In the genomic region with DNA sequence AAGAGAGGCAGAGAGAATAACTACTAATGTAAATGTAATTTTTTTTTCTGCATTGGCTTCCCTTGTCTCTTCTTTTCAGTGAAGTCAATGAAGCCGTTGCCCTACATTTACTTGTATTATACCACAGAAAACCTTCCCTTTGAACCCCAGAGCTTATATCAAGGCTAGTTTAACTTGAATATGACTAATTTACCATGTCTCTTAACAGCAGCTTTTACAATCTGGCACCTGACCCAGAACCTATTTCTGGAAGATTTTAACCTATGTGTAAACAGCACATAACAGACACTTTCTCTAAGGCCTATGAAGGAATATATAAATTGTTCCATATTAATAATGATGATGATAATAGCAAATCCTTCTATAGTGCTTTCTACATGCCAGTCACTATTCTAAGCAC, we compare ENCODE assay signal across 28 cellular contexts.
"Had no signal": no experiment of that assay in that cellular context is flagged by ENCODE, and none has a peak within 500 bp of the region (broad histone marks: within the 10 kb centered on the region; RNA-seq: fewer than 3 reads in every experiment).

No MANE protein-coding gene starts in this region.

- H3K4me1 ChIP-seq: pancreas, psoas muscle, right lobe of liver, sigmoid colon, stomach, thyroid gland, tibial nerve, upper lobe of right lung, uterus had no signal

- H3K9me3 ChIP-seq: neutrophil, pancreas, psoas muscle, right lobe of liver, sigmoid colon, thoracic aorta, thyroid gland, tibial nerve, upper lobe of right lung, uterus had no signal

- H3K4me1 Mint-ChIP-seq: naive thymus-derived CD4-positive, alpha-beta T cell; natural killer cell; nephron; stimulated activated effector memory CD8-positive, alpha-beta T cell treated with anti-CD3 and anti-CD28 coated beads, Interleukin-12 subunit alpha, Interleukin-12 subunit beta, amount 100 ng/mL, for 72 hours; stimulated activated naive B cell treated with anti-CD40 and anti-IgM and Interleukin-4, amounts not matched to agents 10 μg/mL and 1 μg/mL and 100 μg/mL, for 72 hours had no signal

- H3K4me3 Mint-ChIP-seq: naive thymus-derived CD4-positive, alpha-beta T cell; natural killer cell; nephron; neural crest cell; stimulated activated effector memory CD8-positive, alpha-beta T cell treated with anti-CD3 and anti-CD28 coated beads, Interleukin-12 subunit alpha, Interleukin-12 subunit beta, amount 100 ng/mL, for 72 hours; stimulated activated naive B cell treated with anti-CD40 and anti-IgM and Interleukin-4, amounts not matched to agents 10 μg/mL and 1 μg/mL and 100 μg/mL, for 72 hours; stimulated activated naive CD8-positive, alpha-beta T cell treated with anti-CD3 and anti-CD28 coated beads, Interleukin-15, Interleukin-2, amounts not matched to agents 100 ng/mL and 50 ng/mL, for 24 hours; type B pancreatic cell had no signal

- ATAC-seq: naive thymus-derived CD4-positive, alpha-beta T cell; natural killer cell; pancreas; psoas muscle; right cardiac atrium; right lobe of liver; stimulated activated effector memory CD8-positive, alpha-beta T cell treated with anti-CD3 and anti-CD28 coated beads, Interleukin-12 subunit alpha, Interleukin-12 subunit beta, amount 100 ng/mL, for 72 hours; stimulated activated naive B cell treated with anti-CD40 and anti-IgM and Interleukin-4, amounts not matched to agents 10 μg/mL and 1 μg/mL and 100 μg/mL, for 72 hours; upper lobe of right lung had no signal

- H3K4me3 ChIP-seq: pancreas, psoas muscle, right lobe of liver, sigmoid colon, stomach, thoracic aorta, thyroid gland, tibial nerve, upper lobe of right lung, uterus had no signal

- H3K36me3 Mint-ChIP-seq: naive thymus-derived CD4-positive, alpha-beta T cell; natural killer cell; stimulated activated effector memory CD8-positive, alpha-beta T cell treated with anti-CD3 and anti-CD28 coated beads, Interleukin-12 subunit alpha, Interleukin-12 subunit beta, amount 100 ng/mL, for 72 hours; stimulated activated naive B cell treated with anti-CD40 and anti-IgM and Interleukin-4, amounts not matched to agents 10 μg/mL and 1 μg/mL and 100 μg/mL, for 72 hours; type B pancreatic cell had no signal

- H3K27me3 Mint-ChIP-seq: naive thymus-derived CD4-positive, alpha-beta T cell; stimulated activated naive B cell treated with anti-CD40 and anti-IgM and Interleukin-4, amounts not matched to agents 10 μg/mL and 1 μg/mL and 100 μg/mL, for 72 hours; stimulated activated naive CD8-positive, alpha-beta T cell treated with anti-CD3 and anti-CD28 coated beads, Interleukin-15, Interleukin-2, amounts not matched to agents 100 ng/mL and 50 ng/mL, for 24 hours had no signal

- H3K36me3 ChIP-seq: neutrophil, pancreas, right lobe of liver, sigmoid colon, stomach, thoracic aorta, thyroid gland, tibial nerve, upper lobe of right lung, uterus had no signal

- H3K27me3 ChIP-seq: neutrophil, pancreas, right lobe of liver, sigmoid colon, stomach, thyroid gland, tibial nerve, upper lobe of right lung, uterus had no signal

- DNase-seq: naive thymus-derived CD4-positive, alpha-beta T cell; natural killer cell; nucleus accumbens; pancreas; psoas muscle; right cardiac atrium; right lobe of liver; sigmoid colon; small intestine; stimulated activated CD4-positive, alpha-beta T cell treated with anti-CD3 and anti-CD28 coated beads, Interleukin-15, amount 100 ng/mL, for 24 hours; stimulated activated CD4-positive, alpha-beta T cell treated with anti-CD3 and anti-CD28 coated beads, Interleukin-2, amount 100 ng/mL, for 24 hours; stimulated activated CD4-positive, alpha-beta T cell treated with anti-CD3 and anti-CD28 coated beads, Interleukin-2, amount 100 ng/mL, for 48 hours; stimulated activated CD4-positive, alpha-beta T cell treated with anti-CD3 and anti-CD28 coated beads, Interleukin-4, amount 100 ng/mL, for 24 hours; stimulated activated naive B cell treated with anti-CD40 and anti-IgM and Interleukin-4, amounts not matched to agents 10 μg/mL and 1 μg/mL and 100 μg/mL, for 72 hours; stimulated activated naive CD4-positive, alpha-beta T cell treated with Interleukin-2 at 50 U/mL for 16 hours; stomach; thyroid gland; upper lobe of right lung; uterus had no signal

- H3K27ac Mint-ChIP-seq: naive thymus-derived CD4-positive, alpha-beta T cell; natural killer cell; nephron; progenitor cell of endocrine pancreas; stimulated activated effector memory CD8-positive, alpha-beta T cell treated with anti-CD3 and anti-CD28 coated beads, Interleukin-12 subunit alpha, Interleukin-12 subunit beta, amount 100 ng/mL, for 72 hours; stimulated activated naive B cell treated with anti-CD40 and anti-IgM and Interleukin-4, amounts not matched to agents 10 μg/mL and 1 μg/mL and 100 μg/mL, for 72 hours; stimulated activated naive CD8-positive, alpha-beta T cell treated with anti-CD3 and anti-CD28 coated beads, Interleukin-15, Interleukin-2, amounts not matched to agents 100 ng/mL and 50 ng/mL, for 24 hours; type B pancreatic cell had no signal

- H3K9me3 Mint-ChIP-seq: nephron; neural crest cell; stimulated activated naive B cell treated with anti-CD40 and anti-IgM and Interleukin-4, amounts not matched to agents 10 μg/mL and 1 μg/mL and 100 μg/mL, for 72 hours; stimulated activated naive CD8-positive, alpha-beta T cell treated with anti-CD3 and anti-CD28 coated beads, Interleukin-15, Interleukin-2, amounts not matched to agents 100 ng/mL and 50 ng/mL, for 24 hours; type B pancreatic cell had no signal

- H3K27ac ChIP-seq: neutrophil, pancreas, psoas muscle, right lobe of liver, sigmoid colon, stomach, thoracic aorta, thyroid gland, tibial nerve, upper lobe of right lung, uterus had no signal
